Comparison of ENCODE assay signal across 1 cellular context in genomic region chr5:131511934-131512333, GRCh38.
TF ChIP-seq lines count a peak whose summit lies in the region.

No MANE protein-coding gene starts in this region.

TF ChIP-seq in HepG2, 621 proteins besides CTCF, POLR2A, EP300 and RAD21:
- no peak for TF ChIP-seq TFDP2 (CRISPR knock-in tag; IDR thresholded peaks at IDR 0.05)
- no peak for TF ChIP-seq CENPT (CRISPR knock-in tag; IDR thresholded peaks at IDR 0.05; ENCODE audit: low read depth)
- no peak for TF ChIP-seq EZH2 (conservative IDR thresholded peaks at IDR 0.05; ENCODE audit: low read depth, low read length)
- no peak for TF ChIP-seq CBFB (CRISPR knock-in tag; IDR thresholded peaks at IDR 0.05)
- TF ChIP-seq NR3C1 (CRISPR knock-in tag; IDR thresholded peaks at IDR 0.05): no peak
- no peak for TF ChIP-seq ZNF207 (IDR thresholded peaks at IDR 0.05; ENCODE audit: borderline replicate concordance)
- no peak for TF ChIP-seq TFDP1 (CRISPR knock-in tag; IDR thresholded peaks at IDR 0.05; ENCODE audit: borderline replicate concordance)
- TF ChIP-seq GATAD2A (CRISPR knock-in tag; IDR thresholded peaks at IDR 0.05): no peak
- TF ChIP-seq ZNF251 (CRISPR knock-in tag; IDR thresholded peaks at IDR 0.05): no peak
- no peak for TF ChIP-seq NFE2L2 (IDR thresholded peaks at IDR 0.05; ENCODE audit: low read length)
- TF ChIP-seq RARG (CRISPR knock-in tag; IDR thresholded peaks at IDR 0.05; ENCODE audit: low read depth): no peak
- no peak for TF ChIP-seq SCMH1 (CRISPR knock-in tag; IDR thresholded peaks at IDR 0.05; ENCODE audit: borderline replicate concordance)
- no peak for TF ChIP-seq HNF1B (CRISPR knock-in tag; IDR thresholded peaks at IDR 0.05)
- TF ChIP-seq ZNF7 (CRISPR knock-in tag; IDR thresholded peaks at IDR 0.05): no peak
- no peak for TF ChIP-seq ZNF674 (CRISPR knock-in tag; IDR thresholded peaks at IDR 0.05; ENCODE audit: low read depth)
- TF ChIP-seq DMAP1 (CRISPR knock-in tag; IDR thresholded peaks at IDR 0.05): no peak
- no peak for TF ChIP-seq ZFP36L1 (CRISPR knock-in tag; IDR thresholded peaks at IDR 0.05)
- TF ChIP-seq SMAD1 (CRISPR knock-in tag; IDR thresholded peaks at IDR 0.05; ENCODE audit: borderline replicate concordance, low read depth): no peak
- no peak for TF ChIP-seq HOXA5 (CRISPR knock-in tag; IDR thresholded peaks at IDR 0.05)
- TF ChIP-seq ZNF883 (CRISPR knock-in tag; IDR thresholded peaks at IDR 0.05; ENCODE audit: not compliant biosample characterization): no peak
